ENCODE assay signal across 21 cellular contexts in genomic region chr2:218861645-218862318, GRCh38. TPM values are rescaled to one million over a fixed set of nuclear protein-coding genes. Genes with fewer than 3 reads are reported as not detected.
DNase-seq lines count a peak whose midpoint lies in the region; ATAC-seq and TF ChIP-seq lines count a peak whose summit lies in the region.
"Had no signal": no experiment of that assay in that cellular context is flagged by ENCODE, and none has a peak within 500 bp of the region (broad histone marks: within the 10 kb centered on the region; RNA-seq: fewer than 3 reads in every experiment).

No MANE protein-coding gene starts in this region.

- H3K36me3 Mint-ChIP-seq in Caco-2 (ENCODE audit: insufficient read depth, unreplicated experiment) (peaks cover 35% of the 10 kb centered on the region), T-helper 17 cell (ENCODE audit: low read depth) (peaks cover 14% of the 10 kb centered on the region), neural crest cell (ENCODE audit: low read depth) (no peaks in the 10 kb centered on the region)

- CTCF ChIA-PET in Caco-2 (lab: Charles Lee) = interaction anchor here (0.6 to 1.6 kb wide), 3 partner anchors 33 to 151 kb away, joined by 4 to 26 read pairs (median 5); partner anchors contain the start of gene TTLL4

- TF ChIP-seq CTCF in Caco-2 (IDR thresholded peaks at IDR 0.05; ENCODE audit: insufficient read depth in 1 of 2, low read depth in 1 of 2, low read length in 1 of 2, severe bottlenecking in 1 of 2, unreplicated experiment in 1 of 2) (no peak), neural crest cell (conservative IDR thresholded peaks at IDR 0.05) (no peak)

- no peak overlapping the region for H3K4me3 ChIP-seq in Caco-2 (ENCODE audit: low read depth, low read length)
- H3K4me3 ChIP-seq: left lung, prostate gland, upper lobe of left lung had no signal

- H3K27me3 Mint-ChIP-seq in Caco-2 (ENCODE audit: insufficient read depth, unreplicated experiment) (peaks cover 8% of the 10 kb centered on the region), T-helper 17 cell (peaks cover 84% of the 10 kb centered on the region), neural crest cell (ENCODE audit: low read depth) (peaks cover 83% of the 10 kb centered on the region)

- peaks cover 6% of the 10 kb centered on the region for H3K27me3 ChIP-seq in Caco-2 (replicated peaks; ENCODE audit: control insufficient read depth, insufficient read depth, low read length)

- H3K27ac Mint-ChIP-seq in Caco-2 (ENCODE audit: unreplicated experiment) (no peak overlapping the region), T-helper 17 cell (no peak overlapping the region), neural crest cell (ENCODE audit: unreplicated experiment) (no peak overlapping the region)
- H3K27ac Mint-ChIP-seq: stimulated activated naive CD8-positive, alpha-beta T cell treated with anti-CD3 and anti-CD28 coated beads, Interleukin-15, amount 100 ng/mL, for 72 hours had no signal

- no peak for ATAC-seq in T-helper 17 cell
- ATAC-seq: stimulated activated naive CD8-positive, alpha-beta T cell treated with anti-CD3 and anti-CD28 coated beads, Interleukin-15, amount 100 ng/mL, for 72 hours had no signal

- peak; percentile 13 to 15 for DNase-seq in activated T-cell treated with anti-CD3 and anti-CD28 coated beads, Interleukin-2, amount 50 U/mL, for 48 hours
- DNase-seq in activated T-cell treated with anti-CD3 and anti-CD28 coated beads, Interleukin-2, amount 50 U/mL, for 1 hour = no peak
- DNase-seq in Caco-2 (peak in 1 of 2 experiments; percentile 38), T-helper 17 cell (no peak), neural crest cell (ENCODE audit: low read depth, low spot score) (no peak), HuH-7.5 (ENCODE audit: low spot score) (no peak), epidermal melanocyte (ENCODE audit: insufficient read length, low spot score) (no peak), T-helper 9 cell (no peak)
- DNase-seq: activated CD4-positive, alpha-beta T cell treated with anti-CD3 and anti-CD28 coated beads for 4 hours; NCI-H1105 treated with DMSO at 0.1 percent for 48 hours; stimulated activated CD4-positive, alpha-beta T cell treated with anti-CD3 and anti-CD28 coated beads, Interleukin-2, amount 100 ng/mL, for 48 hours; stimulated activated naive CD8-positive, alpha-beta T cell treated with anti-CD3 and anti-CD28 coated beads, Interleukin-15, amount 100 ng/mL, for 72 hours had no signal

- H3K9me3 Mint-ChIP-seq in Caco-2 (ENCODE audit: unreplicated experiment) (no peaks in the 10 kb centered on the region), neural crest cell (no peaks in the 10 kb centered on the region)
- H3K9me3 Mint-ChIP-seq: stimulated activated naive CD8-positive, alpha-beta T cell treated with anti-CD3 and anti-CD28 coated beads, Interleukin-15, amount 100 ng/mL, for 72 hours had no signal

- intact Hi-C loops in Caco-2 (cut with micrococcal nuclease; ENCODE audit: unreplicated experiment) = loop anchor here (2.0 to 5.0 kb wide), 2 partner anchors 15 to 96 kb away; partner anchors contain the start of gene CDK5R2

- H3K4me1 ChIP-seq in Caco-2 = peaks cover 38% of the 10 kb centered on the region
- H3K4me1 ChIP-seq: prostate gland had no signal

- no peaks in the 10 kb centered on the region for H3K9me3 ChIP-seq in Caco-2
- H3K9me3 ChIP-seq in T-helper 17 cell (ENCODE audit: control insufficient read depth, low read length, poor library complexity, severe bottlenecking) = no peaks in the 10 kb centered on the region
- H3K9me3 ChIP-seq: BE2C, heart left ventricle, left lung, prostate gland, upper lobe of left lung had no signal

- H3K4me1 Mint-ChIP-seq in Caco-2 (ENCODE audit: low read depth, unreplicated experiment) (peaks cover 24% of the 10 kb centered on the region), T-helper 17 cell (peaks cover 14% of the 10 kb centered on the region), neural crest cell (peaks cover 10% of the 10 kb centered on the region)

- no TSS peak for BruUV-seq in Caco-2 (replicated peaks; lab: Mats Ljungman, UMichigan)

- H3K4me3 Mint-ChIP-seq in Caco-2 (ENCODE audit: unreplicated experiment) (peak overlapping the region; percentile 76), T-helper 17 cell (peak overlapping the region; percentile 59), neural crest cell (peak overlapping the region; percentile 29)

- H3K36me3 ChIP-seq in Caco-2 (ENCODE audit: control insufficient read depth, insufficient read depth, low read length) = no peaks in the 10 kb centered on the region
- H3K36me3 ChIP-seq: BE2C, heart left ventricle, left lung, prostate gland, upper lobe of left lung had no signal

- POLR2A ChIA-PET in Caco-2 (lab: Charles Lee) = no interaction called here

RNA-seq across cellular contexts. Expression of gene WNT6, which starts 2.2 kb away (rescaled TPM):
- total RNA-seq in Caco-2 (2022) = 18.3 and 20.3 TPM in 2 replicates
- not detected for total RNA-seq in T-helper 17 cell
- total RNA-seq in neural crest cell = not detected in 2 replicates
- total RNA-seq: A673, dermis microvascular lymphatic vessel endothelial cell, endothelial cell of umbilical vein, left lung, NCI-H460 had no signal

RNA-seq across cellular contexts. Expression of gene WNT10A, which starts 18.9 kb away (rescaled TPM):
- total RNA-seq in Caco-2 (2022) (0.81 and 1.2 TPM in 2 replicates), T-helper 17 cell (10 to 100 TPM in 1 of 2 donors, 1 to 10 TPM in 1; 5.5 to 14.4 TPM), neural crest cell (not detected in 2 replicates)
- total RNA-seq: dermis microvascular lymphatic vessel endothelial cell, endothelial cell of umbilical vein, NCI-H460 had no signal

RNA-seq across cellular contexts. Expression of gene PRKAG3, which starts 30.2 kb away (rescaled TPM):
- not detected in 2 replicates for total RNA-seq in Caco-2 (2022)
- not detected for total RNA-seq in T-helper 17 cell
- total RNA-seq in neural crest cell = not detected in 2 replicates
- total RNA-seq: A673, dermis microvascular lymphatic vessel endothelial cell, endothelial cell of umbilical vein, heart left ventricle, left lung, NCI-H460, upper lobe of left lung had no signal

Comparison
In these comparisons a context has a peak if more than half of its experiments do, and no peak if none do; other contexts are left out.
1. DNase-seq: peak in activated T-cell treated with anti-CD3 and anti-CD28 coated beads, Interleukin-2, amount 50 U/mL, for 48 hours (2 of 2); none in activated T-cell treated with anti-CD3 and anti-CD28 coated beads, Interleukin-2, amount 50 U/mL, for 1 hour (single experiment), T-helper 17 cell (0 of 3), neural crest cell (single experiment), HuH-7.5 (single experiment), epidermal melanocyte (single experiment) and T-helper 9 cell (single experiment).
2. RNA of gene WNT6, which starts 2.2 kb away (total RNA-seq): 18.3 to 20.3 TPM in Caco-2; not detected in neural crest cell and not detected in T-helper 17 cell; every median in the first group is over 10 times any median in the second.
3. Peak in every context shown above with its lines, with median percentiles within 50 percentile points of each other: H3K4me3 Mint-ChIP-seq.